In genomic region chr11:126888126-126888712, GRCh38 we compare ENCODE assay signal across 30 cellular contexts.
"Had no signal": no experiment of that assay in that cellular context is flagged by ENCODE, and none has a peak within 500 bp of the region (broad histone marks: within the 10 kb centered on the region; RNA-seq: fewer than 3 reads in every experiment).

No MANE protein-coding gene starts in this region.

- H3K36me3 ChIP-seq: adrenal gland, ascending aorta, breast epithelium, cardiac muscle cell, colonic mucosa, esophagus squamous epithelium, gastroesophageal sphincter, heart right ventricle had no signal

- H3K4me3 ChIP-seq: adrenal gland, ascending aorta, breast epithelium, cardiac muscle cell, colonic mucosa, esophagus squamous epithelium, gastroesophageal sphincter, heart right ventricle had no signal

- H3K4me1 ChIP-seq: adrenal gland, ascending aorta, breast epithelium, colonic mucosa, esophagus squamous epithelium had no signal

- DNase-seq: activated CD4-positive, alpha-beta memory T cell treated with anti-CD3 and anti-CD28 coated beads for 36 hours; activated CD4-positive, alpha-beta T cell treated with anti-CD3 and anti-CD28 coated beads for 36 hours; activated CD4-positive, alpha-beta T cell treated with anti-CD3 and anti-CD28 coated beads, Interleukin-2, amount 10 ng/mL, durations not matched to agents 24 days and 14 days; activated CD4-positive, CD25-positive, alpha-beta regulatory T cell; activated CD4-positive, CD25-positive, alpha-beta regulatory T cell treated with anti-CD3 and anti-CD28 coated beads, Interleukin-2, amount 50 U/mL, for 72 hours; activated CD8-positive, alpha-beta memory T cell treated with anti-CD3 and anti-CD28 coated beads, Interleukin-2, amount 10 ng/mL, durations not matched to agents 7 days and 5 days; activated CD8-positive, alpha-beta memory T cell treated with anti-CD3 and anti-CD28 coated beads, Interleukin-2, amount 50 U/mL, for 4 hours; activated CD8-positive, alpha-beta T cell treated with anti-CD3 and anti-CD28 coated beads, Interleukin-2, amount 10 ng/mL, durations not matched to agents 7 days and 5 days; activated effector memory CD4-positive, alpha-beta T cell treated with anti-CD3 and anti-CD28 coated beads, Interleukin-2, amount 50 U/mL, for 16 hours; activated naive CD4-positive, alpha-beta T cell treated with anti-CD3 and anti-CD28 coated beads for 36 hours; activated naive CD8-positive, alpha-beta T cell treated with anti-CD3 and anti-CD28 coated beads for 36 hours; activated naive CD8-positive, alpha-beta T cell treated with anti-CD3 and anti-CD28 coated beads, Interleukin-2, amount 50 U/mL, for 24 hours; activated T-cell treated with anti-CD3 and anti-CD28 coated beads, Interleukin-2, amount 50 U/mL, for 1 hour; activated T-cell treated with anti-CD3 and anti-CD28 coated beads, Interleukin-2, amount 50 U/mL, for 48 hours; adrenal gland; central memory CD4-positive, alpha-beta T cell; cerebellar nuclear complex; colonic mucosa; effector CD8-positive, alpha-beta T cell; esophagus squamous epithelium; foreskin melanocyte; heart right ventricle; T-helper 2 cell had no signal

- H3K27me3 ChIP-seq: adrenal gland, ascending aorta, breast epithelium, colonic mucosa, esophagus squamous epithelium, heart right ventricle had no signal

- FAIRE-seq: endometrium, endothelial cell of umbilical vein had no signal

- H3K9me3 ChIP-seq: adrenal gland, ascending aorta, breast epithelium, colonic mucosa, esophagus squamous epithelium, gastroesophageal sphincter, heart right ventricle had no signal

- H3K27ac ChIP-seq: adrenal gland, ascending aorta, breast epithelium, cardiac muscle cell, colonic mucosa, epithelial cell of prostate, esophagus squamous epithelium, gastroesophageal sphincter, heart right ventricle had no signal

- ATAC-seq: activated CD4-positive, alpha-beta T cell treated with anti-CD3 and anti-CD28 coated beads for 36 hours; activated CD8-positive, alpha-beta memory T cell treated with anti-CD3 and anti-CD28 coated beads, Interleukin-2, amount 10 ng/mL, durations not matched to agents 7 days and 5 days; activated CD8-positive, alpha-beta T cell treated with anti-CD3 and anti-CD28 coated beads, Interleukin-2, amount 10 ng/mL, durations not matched to agents 7 days and 5 days; activated naive CD8-positive, alpha-beta T cell treated with anti-CD3 and anti-CD28 coated beads, Interleukin-2, amount 50 U/mL, for 24 hours; gastroesophageal sphincter; heart right ventricle had no signal
